23 cellular contexts compared by ENCODE assay signal in genomic region chr1:232987046-232987445, GRCh38. TPM values are rescaled to one million over a fixed set of nuclear protein-coding genes. Genes with fewer than 3 reads are reported as not detected.
DNase-seq lines count a peak whose midpoint lies in the region; ATAC-seq and TF ChIP-seq lines count a peak whose summit lies in the region.
"Had no signal": no experiment of that assay in that cellular context is flagged by ENCODE, and none has a peak within 500 bp of the region (broad histone marks: within the 10 kb centered on the region; RNA-seq: fewer than 3 reads in every experiment).

No MANE protein-coding gene starts in this region.

- TF ChIP-seq CTCF in coronary artery (IDR thresholded peaks at IDR 0.05) (no peak), osteocyte (IDR thresholded peaks at IDR 0.05) (no peak)

- H3K4me3 Mint-ChIP-seq in osteocyte (ENCODE audit: unreplicated experiment), result no peak overlapping the region
- H3K4me3 Mint-ChIP-seq: CD14-positive monocyte; CD4-positive, alpha-beta T cell; CD8-positive, alpha-beta memory T cell had no signal

- ATAC-seq in GM19023 (IDR thresholded peaks at IDR 0.05; ENCODE audit: unreplicated experiment), result no peak
- ATAC-seq: A549, GM12878 had no signal

- H3K9me3 Mint-ChIP-seq in osteocyte (ENCODE audit: unreplicated experiment), result no peaks in the 10 kb centered on the region
- H3K9me3 Mint-ChIP-seq: CD4-positive, alpha-beta T cell; CD8-positive, alpha-beta memory T cell had no signal

- no peaks in the 10 kb centered on the region for H3K27me3 Mint-ChIP-seq in osteocyte (ENCODE audit: unreplicated experiment)
- H3K27me3 Mint-ChIP-seq: CD4-positive, alpha-beta T cell; CD8-positive, alpha-beta memory T cell had no signal

- H3K27ac Mint-ChIP-seq in osteocyte (ENCODE audit: unreplicated experiment), result no peak overlapping the region
- H3K27ac Mint-ChIP-seq: CD4-positive, alpha-beta T cell; CD8-positive, alpha-beta memory T cell had no signal

- peak; percentile 42 for DNase-seq in activated CD8-positive, alpha-beta memory T cell treated with anti-CD3 and anti-CD28 coated beads for 24 hours
- DNase-seq in activated CD8-positive, alpha-beta memory T cell treated with anti-CD3 and anti-CD28 coated beads, Interleukin-2, amount 50 U/mL, for 48 hours, result no peak
- DNase-seq in coronary artery (ENCODE audit: low spot score) (peak; percentile 38), osteocyte (ENCODE audit: extremely low spot score, unreplicated experiment) (peak; percentile 72), NCI-H69 (lab: John Stamatoyannopoulos, UW) (no peak), GM19240 (ENCODE audit: insufficient read length, low spot score) (no peak)
- DNase-seq: 8988T; ACHN; AML-193; BE2C; CD4-positive, alpha-beta T cell; CD8-positive, alpha-beta memory T cell; DMS 273 treated with DMSO at 0.1 percent for 48 hours; DMS79; EL; GDM1; GOT3; HCEC 1CT had no signal

- peaks cover 9% of the 10 kb centered on the region for H3K4me1 Mint-ChIP-seq in osteocyte (ENCODE audit: unreplicated experiment)
- H3K4me1 Mint-ChIP-seq: CD14-positive monocyte; CD8-positive, alpha-beta memory T cell had no signal

- peaks cover 8% of the 10 kb centered on the region for H3K36me3 Mint-ChIP-seq in osteocyte (ENCODE audit: unreplicated experiment)

- no peak overlapping the region for H3K4me3 ChIP-seq in coronary artery
- H3K4me3 ChIP-seq: A549; BLaER1 treated with 17β-estradiol and CSF1 and Interleukin-3, amounts not matched to agents 10 nM and 100 nM; GM12878 had no signal

- no peak overlapping the region for H3K27ac ChIP-seq in coronary artery
- H3K27ac ChIP-seq: BLaER1 treated with 17β-estradiol and CSF1 and Interleukin-3, amounts not matched to agents 10 nM and 100 nM had no signal

RNA-seq across cellular contexts. Expression of gene NTPCR, which starts 36.6 kb away (rescaled TPM):
- 28.3 and 29.6 TPM in 2 replicates for total RNA-seq in osteocyte

Comparison
In these comparisons a context has a peak if more than half of its experiments do, and no peak if none do; other contexts are left out.
1. DNase-seq: peak in activated CD8-positive, alpha-beta memory T cell treated with anti-CD3 and anti-CD28 coated beads for 24 hours (single experiment), coronary artery (single experiment) and osteocyte (single experiment); none in activated CD8-positive, alpha-beta memory T cell treated with anti-CD3 and anti-CD28 coated beads, Interleukin-2, amount 50 U/mL, for 48 hours (single experiment), NCI-H69 (single experiment) and GM19240 (single experiment).